29 cellular contexts compared by ENCODE assay signal in the genomic region with DNA sequence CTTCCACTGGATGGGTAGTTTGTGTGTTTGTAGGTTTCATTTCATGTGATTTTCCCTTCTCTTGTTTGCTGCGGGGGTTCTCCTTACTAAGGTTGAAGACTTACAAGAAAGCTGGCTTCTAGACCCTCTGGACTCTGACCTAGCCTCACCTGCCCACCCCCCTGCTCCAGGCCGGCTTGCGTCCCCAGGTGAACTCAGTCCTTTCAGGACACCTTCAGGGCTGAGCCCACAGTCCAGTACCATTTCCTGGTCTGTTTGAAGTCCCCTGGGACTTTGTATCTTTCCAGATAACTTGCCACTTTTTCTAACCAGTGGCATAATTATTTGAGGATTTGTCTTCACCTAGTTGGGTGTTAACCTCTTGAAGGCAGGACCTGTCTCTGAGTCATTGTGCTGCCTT.
"Had no signal": no experiment of that assay in that cellular context is flagged by ENCODE, and none has a peak within 500 bp of the region (broad histone marks: within the 10 kb centered on the region; RNA-seq: fewer than 3 reads in every experiment).

No MANE protein-coding gene starts in this region.

- H3K9me3 Mint-ChIP-seq: activated CD4-positive, alpha-beta memory T cell treated with anti-CD3 and anti-CD28 coated beads, Interleukin-2, amount 10 ng/mL, durations not matched to agents 7 days and 5 days; activated CD4-positive, alpha-beta T cell treated with anti-CD3 and anti-CD28 coated beads, Interleukin-2, amount 10 ng/mL, durations not matched to agents 7 days and 5 days; activated T-cell treated with anti-CD3 and anti-CD28 coated beads, Interleukin-2, amount 50 U/mL, for 4 hours; activated T-helper 17 cell treated with anti-CD3 and anti-CD28 coated beads, Interleukin-2, amount 50 U/mL, for 72 hours; central memory CD8-positive, alpha-beta T cell; dendritic cell treated with granulocyte-macrophage colony-stimulating factor and Interleukin-4, amounts not matched to agents 40 ng/mL and 50 ng/mL, for 4 days had no signal

- H3K27me3 Mint-ChIP-seq: dendritic cell treated with granulocyte-macrophage colony-stimulating factor and Interleukin-4, amounts not matched to agents 40 ng/mL and 50 ng/mL, for 4 days had no signal

- H3K4me3 Mint-ChIP-seq: activated CD4-positive, alpha-beta memory T cell treated with anti-CD3 and anti-CD28 coated beads, Interleukin-2, amount 10 ng/mL, durations not matched to agents 7 days and 5 days; activated CD4-positive, alpha-beta T cell treated with anti-CD3 and anti-CD28 coated beads, Interleukin-2, amount 10 ng/mL, durations not matched to agents 7 days and 5 days; activated naive CD8-positive, alpha-beta T cell; activated T-cell treated with anti-CD3 and anti-CD28 coated beads, Interleukin-2, amount 50 U/mL, for 4 hours; activated T-helper 17 cell treated with anti-CD3 and anti-CD28 coated beads, Interleukin-2, amount 50 U/mL, for 72 hours; central memory CD8-positive, alpha-beta T cell; dendritic cell treated with granulocyte-macrophage colony-stimulating factor and Interleukin-4, amounts not matched to agents 40 ng/mL and 50 ng/mL, for 4 days; endodermal cell had no signal

- H3K27ac Mint-ChIP-seq: activated CD4-positive, alpha-beta memory T cell treated with anti-CD3 and anti-CD28 coated beads, Interleukin-2, amount 10 ng/mL, durations not matched to agents 7 days and 5 days; activated CD4-positive, alpha-beta T cell treated with anti-CD3 and anti-CD28 coated beads, Interleukin-2, amount 10 ng/mL, durations not matched to agents 7 days and 5 days; activated naive CD8-positive, alpha-beta T cell; activated T-helper 17 cell treated with anti-CD3 and anti-CD28 coated beads, Interleukin-2, amount 50 U/mL, for 72 hours; dendritic cell treated with granulocyte-macrophage colony-stimulating factor and Interleukin-4, amounts not matched to agents 40 ng/mL and 50 ng/mL, for 4 days; endodermal cell had no signal

- H3K36me3 ChIP-seq: brain microvascular endothelial cell had no signal

- H3K27ac ChIP-seq: brain microvascular endothelial cell, coronary artery, dorsolateral prefrontal cortex had no signal

- FAIRE-seq: astrocyte, bronchial epithelial cell, frontal cortex had no signal

- H3K36me3 Mint-ChIP-seq: activated naive CD8-positive, alpha-beta T cell had no signal

- H3K4me3 ChIP-seq: coronary artery, dorsolateral prefrontal cortex had no signal

- DNase-seq: activated CD4-positive, alpha-beta memory T cell treated with anti-CD3 and anti-CD28 coated beads, Interleukin-2, amount 10 ng/mL, durations not matched to agents 7 days and 5 days; activated CD4-positive, alpha-beta T cell treated with anti-CD3 and anti-CD28 coated beads for 1 hour; activated CD4-positive, alpha-beta T cell treated with anti-CD3 and anti-CD28 coated beads for 4 hours; activated CD4-positive, alpha-beta T cell treated with anti-CD3 and anti-CD28 coated beads, Interleukin-2, amount 10 ng/mL, durations not matched to agents 7 days and 5 days; activated CD4-positive, alpha-beta T cell treated with anti-CD3 and anti-CD28 coated beads, Interleukin-2, amount 50 U/mL, for 4 hours; activated CD8-positive, alpha-beta memory T cell treated with anti-CD3 and anti-CD28 coated beads for 24 hours; activated effector memory CD4-positive, alpha-beta T cell treated with Interleukin-2 at 50 U/mL for 16 hours; activated gamma-delta T cell treated with Interleukin-2 at 50 U/mL for 16 hours; activated naive CD4-positive, alpha-beta T cell treated with anti-CD3 and anti-CD28 coated beads, Interleukin-2, amount 50 U/mL, for 16 hours; activated naive CD4-positive, alpha-beta T cell treated with Interleukin-2 at 50 U/mL for 16 hours; activated T-cell treated with anti-CD3 and anti-CD28 coated beads, Interleukin-2, amount 50 U/mL, for 4 hours; amniotic stem cell; anterior cingulate cortex; brain microvascular endothelial cell; dorsolateral prefrontal cortex; effector memory CD4-positive, alpha-beta T cell; endodermal cell; foreskin fibroblast; head of caudate nucleus; T-helper 2 cell had no signal

- ATAC-seq: activated T-cell treated with anti-CD3 and anti-CD28 coated beads, Interleukin-2, amount 50 U/mL, for 4 hours; activated T-helper 17 cell treated with anti-CD3 and anti-CD28 coated beads, Interleukin-2, amount 50 U/mL, for 72 hours; esophagus mucosa had no signal

- H3K4me1 Mint-ChIP-seq: activated CD4-positive, alpha-beta memory T cell treated with anti-CD3 and anti-CD28 coated beads, Interleukin-2, amount 10 ng/mL, durations not matched to agents 7 days and 5 days; activated CD4-positive, alpha-beta T cell treated with anti-CD3 and anti-CD28 coated beads, Interleukin-2, amount 10 ng/mL, durations not matched to agents 7 days and 5 days; activated T-helper 17 cell treated with anti-CD3 and anti-CD28 coated beads, Interleukin-2, amount 50 U/mL, for 72 hours; central memory CD8-positive, alpha-beta T cell had no signal
